ENCODE assay signal across 1 cellular context in genomic region chr2:10835052-10835970, GRCh38.
A peak's percentile ranks its signal among the peaks of the same experiment; 100 is the strongest.
TF ChIP-seq lines count a peak whose summit lies in the region.

No MANE protein-coding gene starts in this region.

TF ChIP-seq in HepG2, 621 proteins besides CTCF, POLR2A, EP300 and RAD21 (continued from another document and continues in another):
- 0 out of 2 replicates have a peak, but pooled peaks have one; percentile 34 for TF ChIP-seq ZNF800 (CRISPR knock-in tag; IDR thresholded peaks at IDR 0.05)
- TF ChIP-seq ZNF180 (CRISPR knock-in tag; IDR thresholded peaks at IDR 0.05; ENCODE audit: borderline replicate concordance, low read depth) = no peak
- TF ChIP-seq RELA (CRISPR knock-in tag; IDR thresholded peaks at IDR 0.05) = no peak
- TF ChIP-seq ZNF34 (CRISPR knock-in tag; IDR thresholded peaks at IDR 0.05; ENCODE audit: borderline replicate concordance) = peak; percentile 84; the same call in 1 of the 2 replicates
- TF ChIP-seq SRF (IDR thresholded peaks at IDR 0.05; ENCODE audit: low read depth, low read length) = peak; percentile 33; the same call in 1 of the 2 replicates
- TF ChIP-seq ZFY (CRISPR knock-in tag; IDR thresholded peaks at IDR 0.05) = peak; percentile 71
- 0 out of 2 replicates have a peak, but pooled peaks have one; percentile 52 for TF ChIP-seq ZNF510 (CRISPR knock-in tag; IDR thresholded peaks at IDR 0.05; ENCODE audit: low read depth)
- TF ChIP-seq ZMYM3 (CRISPR knock-in tag; IDR thresholded peaks at IDR 0.05) = peak; percentile 60
- TF ChIP-seq SOX5 (CRISPR knock-in tag; IDR thresholded peaks at IDR 0.05; ENCODE audit: borderline replicate concordance) = no peak
- TF ChIP-seq JUN (CRISPR knock-in tag; IDR thresholded peaks at IDR 0.05) = 0 out of 2 replicates have a peak, but pooled peaks have one; percentile 48
- no peak for TF ChIP-seq FOXK2 (IDR thresholded peaks at IDR 0.05)
- no peak for TF ChIP-seq FIP1L1 (IDR thresholded peaks at IDR 0.05; ENCODE audit: borderline replicate concordance, insufficient read depth, low read depth, low read length)
- no peak for TF ChIP-seq TFDP1 (CRISPR knock-in tag; IDR thresholded peaks at IDR 0.05; ENCODE audit: borderline replicate concordance)
- no peak for TF ChIP-seq NFYB (CRISPR knock-in tag; IDR thresholded peaks at IDR 0.05)
- TF ChIP-seq ZNF20 (CRISPR knock-in tag; IDR thresholded peaks at IDR 0.05) = no peak
- TF ChIP-seq MED1 (CRISPR knock-in tag; IDR thresholded peaks at IDR 0.05) = no peak
- TF ChIP-seq PATZ1 (CRISPR knock-in tag; IDR thresholded peaks at IDR 0.05) = peak; percentile 64
- TF ChIP-seq EZH2 (conservative IDR thresholded peaks at IDR 0.05; ENCODE audit: low read depth, low read length) = no peak
- no peak for TF ChIP-seq ETS1 (CRISPR knock-in tag; IDR thresholded peaks at IDR 0.05)
- TF ChIP-seq NFAT5 (CRISPR knock-in tag; IDR thresholded peaks at IDR 0.05) = no peak
- peak; percentile 31; the same call in 1 of the 2 replicates for TF ChIP-seq ELF3 (CRISPR knock-in tag; IDR thresholded peaks at IDR 0.05)
- no peak for TF ChIP-seq SAFB2 (CRISPR knock-in tag; IDR thresholded peaks at IDR 0.05; ENCODE audit: borderline replicate concordance, low read depth)
- peak; percentile 74; the same call in 1 of the 2 replicates for TF ChIP-seq ZNF691 (CRISPR knock-in tag; IDR thresholded peaks at IDR 0.05; ENCODE audit: borderline replicate concordance, low read depth)
- TF ChIP-seq FOXO4 (CRISPR knock-in tag; conservative IDR thresholded peaks at IDR 0.05) = no peak
- peak; percentile 55 for TF ChIP-seq FOSL2 (CRISPR knock-in tag; IDR thresholded peaks at IDR 0.05)
- 0 out of 2 replicates have a peak, but pooled peaks have one; percentile 50 for TF ChIP-seq ZNF616 (CRISPR knock-in tag; IDR thresholded peaks at IDR 0.05; ENCODE audit: low read depth)
- no peak for TF ChIP-seq ESRRA (CRISPR knock-in tag; IDR thresholded peaks at IDR 0.05; ENCODE audit: low read depth)
- TF ChIP-seq DMAP1 (CRISPR knock-in tag; IDR thresholded peaks at IDR 0.05) = no peak
- TF ChIP-seq TEAD2 (CRISPR knock-in tag; IDR thresholded peaks at IDR 0.05) = no peak
- TF ChIP-seq ZBED4 (CRISPR knock-in tag; IDR thresholded peaks at IDR 0.05; ENCODE audit: borderline replicate concordance) = peak; percentile 87
- no peak for TF ChIP-seq TGIF2 (CRISPR knock-in tag; IDR thresholded peaks at IDR 0.05)
- no peak for TF ChIP-seq STAT6 (CRISPR knock-in tag; IDR thresholded peaks at IDR 0.05; ENCODE audit: borderline replicate concordance)
- no peak for TF ChIP-seq AGO2 (optimal IDR thresholded peaks at IDR 0.05; ENCODE audit: low read depth, low read length)
- no peak for TF ChIP-seq ZNF275 (CRISPR knock-in tag; IDR thresholded peaks at IDR 0.05; ENCODE audit: borderline replicate concordance)
